In the genomic region with DNA sequence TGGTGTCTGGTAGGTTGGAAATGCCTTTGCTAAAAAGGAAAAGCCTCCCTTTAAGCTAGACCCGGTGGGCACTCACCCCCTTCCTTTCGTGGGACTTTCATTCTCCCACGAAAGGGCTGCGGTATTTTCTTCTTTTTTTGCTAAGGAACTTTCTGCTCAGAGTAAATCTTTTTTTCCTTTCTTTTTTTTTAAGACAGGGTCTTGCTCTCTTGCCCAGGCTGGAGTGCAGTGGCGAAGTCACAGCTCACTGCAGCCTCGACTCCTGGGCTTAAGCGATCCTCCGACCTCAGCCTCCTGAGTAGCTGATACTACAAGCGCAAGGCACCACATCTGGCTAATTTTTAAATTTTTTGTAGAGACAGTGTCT, we compare ENCODE assay signal across 9 cellular contexts. TPM values are rescaled to one million over a fixed set of nuclear protein-coding genes. Genes with fewer than 3 reads are reported as not detected.
DNase-seq lines count a peak whose midpoint lies in the region; ATAC-seq, FAIRE-seq and TF ChIP-seq lines count a peak whose summit lies in the region.
"Had no signal": no experiment of that assay in that cellular context is flagged by ENCODE, and none has a peak within 500 bp of the region (broad histone marks: within the 10 kb centered on the region; RNA-seq: fewer than 3 reads in every experiment).

No MANE protein-coding gene starts in this region.

- H3K4me1 ChIP-seq in naive thymus-derived CD4-positive, alpha-beta T cell (ENCODE audit: control insufficient read depth in 2 of 2, insufficient read depth in 2 of 2, low read length in 2 of 2) = peaks cover 7 to 23% of the 10 kb centered on the region in 2 donors
- H3K4me1 ChIP-seq in vagina = peaks cover 16% of the 10 kb centered on the region

- H3K4me3 ChIP-seq in bronchial epithelial cell (ENCODE audit: low read depth, low read length) (peak overlapping the region; percentile 41), vagina (peak overlapping the region; percentile 45 to 46)
- H3K4me3 ChIP-seq in naive thymus-derived CD4-positive, alpha-beta T cell (ENCODE audit: low read length) = peak overlapping the region; percentile 74

- CTCF ChIA-PET in naive thymus-derived CD4-positive, alpha-beta T cell (lab: Charles Lee) = interaction anchor here (0.6 to 5.7 kb wide), 22 partner anchors 8 to 396 kb away, joined by 3 to 114 read pairs (median 8); a partner anchor contains a TSS

- H3K9me3 ChIP-seq in naive thymus-derived CD4-positive, alpha-beta T cell (ENCODE audit: control insufficient read depth in 2 of 3, low read length in 3 of 3) = no peaks in the 10 kb centered on the region
- H3K9me3 ChIP-seq in vagina = no peaks in the 10 kb centered on the region

- H3K36me3 ChIP-seq in bronchial epithelial cell (ENCODE audit: control insufficient read depth, insufficient read depth, low read length) (no peaks in the 10 kb centered on the region), vagina (no peaks in the 10 kb centered on the region)
- peaks cover 0 to 16% (median 0%) of the 10 kb centered on the region in 3 experiments for H3K36me3 ChIP-seq in naive thymus-derived CD4-positive, alpha-beta T cell (ENCODE audit: control insufficient read depth in 2 of 3, insufficient read depth in 3 of 3, low read length in 3 of 3)

- in situ Hi-C loops in GM13976 (cut with MboI; ENCODE audit: low sequenced_read_pairs, unreplicated experiment) = loop anchor here (10.0 to 25.0 kb wide), 2 partner anchors 71 to 388 kb away; no protein-coding TSS in a partner anchor

- POLR2A ChIA-PET in naive thymus-derived CD4-positive, alpha-beta T cell (lab: Charles Lee) = interaction anchor here (0.6 to 5.1 kb wide), 12 partner anchors 10 to 529 kb away, joined by 3 to 96 read pairs (median 7); a partner anchor contains a TSS

- intact Hi-C loops in naive thymus-derived CD4-positive, alpha-beta T cell (cut with micrococcal nuclease) = loop anchor here (1.0 kb wide), 2 partner anchors 41 to 63 kb away; no protein-coding TSS in a partner anchor
- intact Hi-C loops in vagina (cut with DNase I) = loop anchor here (5.0 kb wide), 1 partner anchor 58 kb away; no protein-coding TSS in a partner anchor

- peak overlapping the region; percentile 79 for H3K4me3 Mint-ChIP-seq in stimulated activated naive CD8-positive, alpha-beta T cell treated with anti-CD3 and anti-CD28 coated beads, Interleukin-15, Interleukin-2, amounts not matched to agents 100 ng/mL and 50 ng/mL, for 24 hours
- peak overlapping the region; percentile 84 to 94 (median 90) for H3K4me3 Mint-ChIP-seq in naive thymus-derived CD4-positive, alpha-beta T cell

- no peak for FAIRE-seq in bronchial epithelial cell (lab: Jason Lieb, UNC)

- H3K27me3 Mint-ChIP-seq in stimulated activated naive CD8-positive, alpha-beta T cell treated with anti-CD3 and anti-CD28 coated beads, Interleukin-15, Interleukin-2, amounts not matched to agents 100 ng/mL and 50 ng/mL, for 24 hours = no peaks in the 10 kb centered on the region
- H3K27me3 Mint-ChIP-seq in naive thymus-derived CD4-positive, alpha-beta T cell = no peaks in the 10 kb centered on the region

- H3K27me3 ChIP-seq in bronchial epithelial cell (ENCODE audit: control insufficient read depth, insufficient read depth, low read length) (no peaks in the 10 kb centered on the region), vagina (no peaks in the 10 kb centered on the region)
- H3K27me3 ChIP-seq in naive thymus-derived CD4-positive, alpha-beta T cell (ENCODE audit: control insufficient read depth in 2 of 2, insufficient read depth in 2 of 2, low read length in 2 of 2) = no peaks in the 10 kb centered on the region

- no peak for TF ChIP-seq POLR2A in vagina (IDR thresholded peaks at IDR 0.05)

- no peak for ATAC-seq in stimulated activated naive CD8-positive, alpha-beta T cell treated with anti-CD3 and anti-CD28 coated beads, Interleukin-15, Interleukin-2, amounts not matched to agents 100 U/mL and 50 U/mL, for 24 hours
- no peak for ATAC-seq in naive thymus-derived CD4-positive, alpha-beta T cell
- ATAC-seq in HG02870 (IDR thresholded peaks at IDR 0.05; ENCODE audit: unreplicated experiment) = no peak

- H3K27ac ChIP-seq in naive thymus-derived CD4-positive, alpha-beta T cell (ENCODE audit: low read depth, low read length) = peak overlapping the region; percentile 77
- H3K27ac ChIP-seq in vagina = peak overlapping the region; percentile 83

- peaks cover 33% of the 10 kb centered on the region for H3K4me1 Mint-ChIP-seq in stimulated activated naive CD8-positive, alpha-beta T cell treated with anti-CD3 and anti-CD28 coated beads, Interleukin-15, Interleukin-2, amounts not matched to agents 100 ng/mL and 50 ng/mL, for 24 hours (ENCODE audit: low read depth)
- H3K4me1 Mint-ChIP-seq in naive thymus-derived CD4-positive, alpha-beta T cell = peaks cover 13 to 42% (median 41%) of the 10 kb centered on the region in 7 donors

- H3K9me3 Mint-ChIP-seq in stimulated activated naive CD8-positive, alpha-beta T cell treated with anti-CD3 and anti-CD28 coated beads, Interleukin-15, Interleukin-2, amounts not matched to agents 100 ng/mL and 50 ng/mL, for 24 hours = no peaks in the 10 kb centered on the region
- no peaks in the 10 kb centered on the region for H3K9me3 Mint-ChIP-seq in naive thymus-derived CD4-positive, alpha-beta T cell

- TF ChIP-seq CTCF in bronchial epithelial cell (IDR thresholded peaks at IDR 0.05; ENCODE audit: insufficient read depth, low read length, severe bottlenecking) (no peak), vagina (IDR thresholded peaks at IDR 0.05) (peak in 1 of 3 experiments; percentile 10), GM13976 (IDR thresholded peaks at IDR 0.05; ENCODE audit: borderline replicate concordance, control extremely low read depth, extremely low read depth, insufficient read depth, missing control alignments) (no peak)

- H3K27ac Mint-ChIP-seq in stimulated activated naive CD8-positive, alpha-beta T cell treated with anti-CD3 and anti-CD28 coated beads, Interleukin-15, Interleukin-2, amounts not matched to agents 100 ng/mL and 50 ng/mL, for 24 hours = no peak overlapping the region
- peak overlapping the region; percentile 87 to 97 (median 96) for H3K27ac Mint-ChIP-seq in naive thymus-derived CD4-positive, alpha-beta T cell

- no peak for DNase-seq in stimulated activated naive CD8-positive, alpha-beta T cell treated with anti-CD3 and anti-CD28 coated beads, Interleukin-15, Interleukin-2, amounts not matched to agents 100 U/mL and 50 U/mL, for 24 hours
- DNase-seq in bronchial epithelial cell (ENCODE audit: low read depth) = no peak
- DNase-seq in naive thymus-derived CD4-positive, alpha-beta T cell = no peak
- DNase-seq in vagina (ENCODE audit: extremely low spot score in 2 of 2) = peak in 1 of 2 donors; percentile 65
- DNase-seq in GM13976 (ENCODE audit: low spot score) = no peak
- no peak for DNase-seq in NCI-H1092 (lab: John Stamatoyannopoulos, UW)

- H3K36me3 Mint-ChIP-seq in stimulated activated naive CD8-positive, alpha-beta T cell treated with anti-CD3 and anti-CD28 coated beads, Interleukin-15, Interleukin-2, amounts not matched to agents 100 ng/mL and 50 ng/mL, for 24 hours (ENCODE audit: low read depth) = peaks cover 17% of the 10 kb centered on the region
- H3K36me3 Mint-ChIP-seq in naive thymus-derived CD4-positive, alpha-beta T cell = peaks cover 0 to 6% (median 0%) of the 10 kb centered on the region in 5 donors

RNA-seq across cellular contexts. Expression of a gene that starts 4.0 kb away (rescaled TPM):
- 0.13 TPM in 1 of 2 replicates, not detected in the other for total RNA-seq in bronchial epithelial cell
- total RNA-seq in naive thymus-derived CD4-positive, alpha-beta T cell = under 1 TPM in 3 of 5 experiments, not detected in 2; 0.19 to 0.48 (median 0.46) TPM
- polyA plus RNA-seq in naive thymus-derived CD4-positive, alpha-beta T cell = under 1 TPM; 0.14 to 0.24 TPM
- not detected for total RNA-seq in vagina
- total RNA-seq: Daoy had no signal

RNA-seq across cellular contexts. Expression of a gene that starts 11.1 kb away (rescaled TPM):
- total RNA-seq in bronchial epithelial cell = 12.0 and 17.9 TPM in 2 replicates
- total RNA-seq in naive thymus-derived CD4-positive, alpha-beta T cell = 100 to 1,000 TPM in 1 of 5 experiments, 10 to 100 TPM in 4; 23.9 to 111 (median 67.1) TPM
- 10 to 100 TPM; 34.5 to 42.3 TPM for polyA plus RNA-seq in naive thymus-derived CD4-positive, alpha-beta T cell
- total RNA-seq in vagina = 44.9 TPM

RNA-seq across cellular contexts. Expression of a gene that starts 25.9 kb away (rescaled TPM):
- 211 and 272 TPM in 2 replicates for total RNA-seq in bronchial epithelial cell
- total RNA-seq in naive thymus-derived CD4-positive, alpha-beta T cell = 10 to 100 TPM in 1 of 5 experiments, 1 to 10 TPM in 1, under 1 TPM in 3; 0.38 to 46.7 (median 0.56) TPM
- under 1 TPM in 1 of 2 donors, not detected in 1; 0.21 TPM for polyA plus RNA-seq in naive thymus-derived CD4-positive, alpha-beta T cell
- 62.6 TPM for total RNA-seq in vagina

RNA-seq across cellular contexts. Expression of a gene that starts 34.0 kb away (rescaled TPM):
- total RNA-seq in bronchial epithelial cell (12.9 and 18.2 TPM in 2 replicates), vagina (57.0 TPM)
- 10 to 100 TPM; 12.2 to 22.7 (median 16.3) TPM for total RNA-seq in naive thymus-derived CD4-positive, alpha-beta T cell
- 10 to 100 TPM; 15.3 to 22.9 TPM for polyA plus RNA-seq in naive thymus-derived CD4-positive, alpha-beta T cell

RNA-seq across cellular contexts. Expression of a gene that starts 41.9 kb away (rescaled TPM):
- total RNA-seq in bronchial epithelial cell (14.7 and 20.1 TPM in 2 replicates), vagina (81.0 TPM)
- total RNA-seq in naive thymus-derived CD4-positive, alpha-beta T cell = 100 to 1,000 TPM in 1 of 5 experiments, 10 to 100 TPM in 4; 78.7 to 140 (median 85.0) TPM
- polyA plus RNA-seq in naive thymus-derived CD4-positive, alpha-beta T cell = 10 to 100 TPM; 82.7 to 98.9 TPM
